ENCODE assay signal across 24 cellular contexts in the genomic region with DNA sequence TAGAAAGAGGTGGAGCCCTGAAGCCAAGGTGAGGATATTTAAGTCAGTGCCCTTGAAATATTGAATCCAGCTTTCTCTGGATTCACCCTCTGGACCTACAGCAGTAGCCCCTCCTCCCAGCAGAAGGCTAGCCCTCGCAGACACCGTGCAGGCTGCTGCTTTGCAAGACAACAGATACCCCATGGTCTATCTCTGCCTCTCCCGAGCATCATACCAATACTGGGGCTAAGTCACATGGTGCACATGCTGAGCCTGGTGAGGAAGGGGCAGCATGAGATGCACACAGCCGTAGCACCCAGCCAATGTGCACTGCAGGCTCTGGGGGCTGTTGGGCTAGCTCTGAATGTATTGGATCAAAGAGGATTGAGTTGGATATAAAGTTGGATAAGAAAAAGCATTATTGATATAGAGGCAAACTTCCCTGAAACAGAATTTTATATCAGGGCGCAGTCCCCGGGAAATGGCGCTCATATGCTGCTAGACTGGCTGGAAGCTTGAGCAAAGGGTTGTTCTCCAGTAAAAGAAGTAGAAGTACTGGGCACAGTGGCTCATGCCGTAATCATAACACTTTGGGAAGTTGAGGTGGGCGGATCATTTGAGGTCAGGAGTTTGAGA.
"Had no signal": no experiment of that assay in that cellular context is flagged by ENCODE, and none has a peak within 500 bp of the region (broad histone marks: within the 10 kb centered on the region; RNA-seq: fewer than 3 reads in every experiment).

No MANE protein-coding gene starts in this region.

- H3K27ac Mint-ChIP-seq: memory B cell; nephron; stimulated activated naive B cell treated with anti-CD40 and anti-IgM and Interleukin-4, amounts not matched to agents 10 μg/mL and 1 μg/mL and 100 μg/mL, for 72 hours; stimulated activated naive CD8-positive, alpha-beta T cell treated with anti-CD3 and anti-CD28 coated beads, Interleukin-15, Interleukin-2, amounts not matched to agents 100 ng/mL and 50 ng/mL, for 24 hours had no signal

- H3K4me1 ChIP-seq: gastrocnemius medialis, pancreas, right lobe of liver, tibial nerve, upper lobe of left lung, uterus had no signal

- H3K4me3 ChIP-seq: dorsolateral prefrontal cortex, gastrocnemius medialis, lung, pancreas, right lobe of liver, thoracic aorta, tibial nerve, upper lobe of left lung, uterus had no signal

- ATAC-seq: gastrocnemius medialis; left lobe of liver; naive thymus-derived CD4-positive, alpha-beta T cell; pancreas; right lobe of liver; stimulated activated naive B cell treated with anti-CD40 and anti-IgM and Interleukin-4, amounts not matched to agents 10 μg/mL and 1 μg/mL and 100 μg/mL, for 72 hours had no signal

- H3K36me3 Mint-ChIP-seq: memory B cell; naive thymus-derived CD4-positive, alpha-beta T cell; stimulated activated naive B cell treated with anti-CD40 and anti-IgM and Interleukin-4, amounts not matched to agents 10 μg/mL and 1 μg/mL and 100 μg/mL, for 72 hours had no signal

- H3K4me1 Mint-ChIP-seq: memory B cell; naive thymus-derived CD4-positive, alpha-beta T cell; nephron; stimulated activated naive B cell treated with anti-CD40 and anti-IgM and Interleukin-4, amounts not matched to agents 10 μg/mL and 1 μg/mL and 100 μg/mL, for 72 hours had no signal

- H3K27ac ChIP-seq: dorsolateral prefrontal cortex, gastrocnemius medialis, pancreas, right lobe of liver, thoracic aorta, tibial nerve, upper lobe of left lung, uterus had no signal

- H3K4me3 Mint-ChIP-seq: memory B cell; naive thymus-derived CD4-positive, alpha-beta T cell; nephron; stimulated activated naive B cell treated with anti-CD40 and anti-IgM and Interleukin-4, amounts not matched to agents 10 μg/mL and 1 μg/mL and 100 μg/mL, for 72 hours; stimulated activated naive CD8-positive, alpha-beta T cell treated with anti-CD3 and anti-CD28 coated beads, Interleukin-15, Interleukin-2, amounts not matched to agents 100 ng/mL and 50 ng/mL, for 24 hours had no signal

- DNase-seq: dorsolateral prefrontal cortex; effector CD4-positive, alpha-beta T cell; foreskin fibroblast; gastrocnemius medialis; kidney; midbrain; naive thymus-derived CD4-positive, alpha-beta T cell; occipital lobe; pancreas; retina; right lobe of liver; small intestine; stimulated activated CD4-positive, alpha-beta T cell treated with anti-CD3 and anti-CD28 coated beads, Interleukin-15, amount 100 ng/mL, for 24 hours; stimulated activated CD4-positive, alpha-beta T cell treated with anti-CD3 and anti-CD28 coated beads, Interleukin-2, amount 100 ng/mL, for 48 hours; stimulated activated naive B cell treated with anti-CD40 and anti-IgM and Interleukin-4, amounts not matched to agents 10 μg/mL and 1 μg/mL and 100 μg/mL, for 72 hours; upper lobe of left lung; uterus had no signal

- H3K27me3 Mint-ChIP-seq: stimulated activated naive B cell treated with anti-CD40 and anti-IgM and Interleukin-4, amounts not matched to agents 10 μg/mL and 1 μg/mL and 100 μg/mL, for 72 hours had no signal

- H3K36me3 ChIP-seq: gastrocnemius medialis, pancreas, right lobe of liver, thoracic aorta, tibial nerve, upper lobe of left lung, uterus had no signal

- H3K27me3 ChIP-seq: gastrocnemius medialis, pancreas, right lobe of liver, tibial nerve, upper lobe of left lung, uterus had no signal

- H3K9me3 Mint-ChIP-seq: memory B cell; naive thymus-derived CD4-positive, alpha-beta T cell; nephron; stimulated activated naive CD8-positive, alpha-beta T cell treated with anti-CD3 and anti-CD28 coated beads, Interleukin-15, Interleukin-2, amounts not matched to agents 100 ng/mL and 50 ng/mL, for 24 hours had no signal
